ENCODE assay signal across 24 cellular contexts in the genomic region with DNA sequence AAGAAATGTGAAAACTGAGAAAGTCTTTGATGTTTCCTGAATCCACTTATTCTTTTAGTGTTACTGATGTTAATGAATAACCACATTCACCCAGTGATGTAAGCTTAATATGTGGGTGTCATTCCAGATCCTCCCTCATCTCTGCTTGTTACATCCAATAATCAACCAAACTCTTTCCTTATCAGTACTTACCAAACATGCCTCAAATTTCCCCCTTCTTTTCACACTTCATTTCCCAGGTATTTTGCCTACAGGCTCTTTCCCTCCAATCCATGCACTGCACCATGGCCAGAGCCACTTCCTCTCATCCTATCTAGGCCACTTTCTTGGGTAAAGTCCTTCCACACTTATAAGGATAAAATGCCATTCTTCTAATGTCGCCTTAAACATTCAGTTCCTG.
DNase-seq lines count a peak whose midpoint lies in the region; ATAC-seq, FAIRE-seq and TF ChIP-seq lines count a peak whose summit lies in the region.
"Had no signal": no experiment of that assay in that cellular context is flagged by ENCODE, and none has a peak within 500 bp of the region (broad histone marks: within the 10 kb centered on the region; RNA-seq: fewer than 3 reads in every experiment).

No MANE protein-coding gene starts in this region.

- H3K27me3 ChIP-seq in trophoblast cell (ENCODE audit: insufficient read depth, low read length) (no peaks in the 10 kb centered on the region), WERI-Rb-1 (ENCODE audit: insufficient read depth, low read depth, severe bottlenecking) (no peaks in the 10 kb centered on the region)
- H3K27me3 ChIP-seq: BE2C; BLaER1 treated with 17β-estradiol and CSF1 and Interleukin-3, amounts not matched to agents 10 nM and 100 nM had no signal

- H3K4me3 Mint-ChIP-seq in activated CD8-positive, alpha-beta T cell treated with anti-CD3 and anti-CD28 coated beads for 36 hours, result no peak overlapping the region
- H3K4me3 Mint-ChIP-seq: CD14-positive monocyte; CD4-positive, alpha-beta T cell; CD8-positive, alpha-beta memory T cell had no signal

- no peak overlapping the region for H2BK5ac ChIP-seq in trophoblast cell (ENCODE audit: low read depth, low read length, poor library complexity)

- H2AFZ ChIP-seq in trophoblast cell (ENCODE audit: insufficient read depth, low read length, poor library complexity), result no peak overlapping the region

- DNase-seq in A549 (ENCODE audit: low read depth in 1 of 2, low spot score in 1 of 2) (peak; percentile 25 to 80), SW480 (ENCODE audit: low spot score) (peak; percentile 21), kidney tubule cell (ENCODE audit: low spot score) (peak; percentile 33), trophoblast cell (peak in 1 of 2 donors; percentile 2), WERI-Rb-1 (no peak)
- no peak for DNase-seq in activated CD8-positive, alpha-beta T cell treated with anti-CD3 and anti-CD28 coated beads for 36 hours
- DNase-seq: ACHN; AML-193; BE2C; Calu3; CD4-positive, alpha-beta T cell; CD8-positive, alpha-beta memory T cell; DMS53; DMS79 treated with DMSO at 0.1 percent for 48 hours; GOT3; H7; HCEC 1CT had no signal

- H3K18ac ChIP-seq in trophoblast cell (ENCODE audit: low read length), result no peak overlapping the region

- whole genome bisulfite sequencing in A549 (ENCODE audit: missing lambda C conversion rate), result 5% methylated on average over 1 of the region's 1 CpG
- no CpG with 5 or more reads among the region's 1 CpG for WGBS in trophoblast cell (ENCODE audit: extremely low coverage, insufficient coverage, insufficient read length)

- no peak for TF ChIP-seq RAD21 in A549 (conservative IDR thresholded peaks at IDR 0.05 in 1 of 2, IDR thresholded peaks at IDR 0.05 in 1 of 2)

- no peak overlapping the region for H2BK12ac ChIP-seq in trophoblast cell (ENCODE audit: low read length)

- no peak overlapping the region for H2AK5ac ChIP-seq in trophoblast cell (ENCODE audit: low read length)

- H2BK120ac ChIP-seq in trophoblast cell (ENCODE audit: insufficient read depth, low read length, poor library complexity), result no peak overlapping the region

- H3K9ac ChIP-seq in trophoblast cell (ENCODE audit: low read length), result no peak overlapping the region
- H3K9ac ChIP-seq: BLaER1 treated with 17β-estradiol and CSF1 and Interleukin-3, amounts not matched to agents 10 nM and 100 nM had no signal

- H4K12ac ChIP-seq in trophoblast cell (ENCODE audit: low read depth, low read length), result no peak overlapping the region

- TF ChIP-seq EP300 in A549 (IDR thresholded peaks at IDR 0.05), result peak; percentile 41 to 73; a peak in 2 of 5 replicates

- POLR2A ChIA-PET in A549 (lab: Yijun Ruan, JAX), result no interaction called here
- POLR2A ChIA-PET in activated CD8-positive, alpha-beta T cell treated with anti-CD3 and anti-CD28 coated beads for 36 hours (lab: Charles Lee), result no interaction called here

- no peak overlapping the region for H4K91ac ChIP-seq in trophoblast cell (ENCODE audit: low read depth, low read length)

- no peak overlapping the region for H3K14ac ChIP-seq in trophoblast cell (ENCODE audit: low read length)

- H3K4me3 ChIP-seq in A549 (no peak overlapping the region), trophoblast cell (ENCODE audit: low read depth, low read length) (no peak overlapping the region), WERI-Rb-1 (ENCODE audit: low read depth, low read length) (no peak overlapping the region)
- H3K4me3 ChIP-seq: BLaER1 treated with 17β-estradiol and CSF1 and Interleukin-3, amounts not matched to agents 10 nM and 100 nM had no signal

- H4K8ac ChIP-seq in trophoblast cell (ENCODE audit: low read depth, low read length), result no peak overlapping the region

- H3K36me3 ChIP-seq in trophoblast cell (ENCODE audit: control insufficient read depth in 1 of 2, insufficient read depth in 2 of 2, low read length in 2 of 2), result no peaks in the 10 kb centered on the region
- H3K36me3 ChIP-seq in WERI-Rb-1, result no peaks in the 10 kb centered on the region
- H3K36me3 ChIP-seq: BE2C; BLaER1 treated with 17β-estradiol and CSF1 and Interleukin-3, amounts not matched to agents 10 nM and 100 nM had no signal

- no peak for TF ChIP-seq CTCF in A549 (IDR thresholded peaks at IDR 0.05)
- no peak for TF ChIP-seq CTCF in activated CD8-positive, alpha-beta T cell treated with anti-CD3 and anti-CD28 coated beads for 36 hours (IDR thresholded peaks at IDR 0.05)
- no peak for TF ChIP-seq CTCF in WERI-Rb-1 (IDR thresholded peaks at IDR 0.05; ENCODE audit: low read depth, low read length)

- no peaks in the 10 kb centered on the region for H3K9me3 Mint-ChIP-seq in activated CD8-positive, alpha-beta T cell treated with anti-CD3 and anti-CD28 coated beads for 36 hours

- H3K27ac Mint-ChIP-seq in activated CD8-positive, alpha-beta T cell treated with anti-CD3 and anti-CD28 coated beads for 36 hours, result no peak overlapping the region
- H3K27ac Mint-ChIP-seq: CD14-positive monocyte; CD4-positive, alpha-beta T cell had no signal

- peaks cover 4% of the 10 kb centered on the region for H3K4me1 Mint-ChIP-seq in activated CD8-positive, alpha-beta T cell treated with anti-CD3 and anti-CD28 coated beads for 36 hours (ENCODE audit: low read depth)
- H3K4me1 Mint-ChIP-seq: CD14-positive monocyte; CD8-positive, alpha-beta memory T cell had no signal

- intact Hi-C loops in activated CD8-positive, alpha-beta T cell treated with anti-CD3 and anti-CD28 coated beads for 36 hours (cut with micrococcal nuclease), result no loop called here

- peak overlapping the region; percentile 53 for H3K4me2 ChIP-seq in A549
- no peak overlapping the region for H3K4me2 ChIP-seq in trophoblast cell (ENCODE audit: low read length)
- H3K4me2 ChIP-seq: BLaER1 treated with 17β-estradiol and CSF1 and Interleukin-3, amounts not matched to agents 10 nM and 100 nM had no signal

- H3K36me3 Mint-ChIP-seq in activated CD8-positive, alpha-beta T cell treated with anti-CD3 and anti-CD28 coated beads for 36 hours (ENCODE audit: low read depth), result no peaks in the 10 kb centered on the region
- H3K36me3 Mint-ChIP-seq: CD14-positive monocyte had no signal

- CTCF ChIA-PET in A549 (lab: Yijun Ruan, JAX), result no interaction called here
- CTCF ChIA-PET in activated CD8-positive, alpha-beta T cell treated with anti-CD3 and anti-CD28 coated beads for 36 hours (lab: Charles Lee), result no interaction called here

- H3K27me3 Mint-ChIP-seq in activated CD8-positive, alpha-beta T cell treated with anti-CD3 and anti-CD28 coated beads for 36 hours, result peaks cover 23% of the 10 kb centered on the region

- H3K23ac ChIP-seq in trophoblast cell (ENCODE audit: low read length), result peak overlapping the region; percentile 83

- H3K27ac ChIP-seq in A549 (peak overlapping the region; percentile 84 to 92), trophoblast cell (ENCODE audit: low read depth, low read length) (no peak overlapping the region), WERI-Rb-1 (no peak overlapping the region)
- H3K27ac ChIP-seq: 22Rv1; BLaER1 treated with 17β-estradiol and CSF1 and Interleukin-3, amounts not matched to agents 10 nM and 100 nM had no signal

- no peak for FAIRE-seq in A549 (lab: Jason Lieb, UNC)
- FAIRE-seq: A204.1, G401.6, GM12892 had no signal

- H3K9me3 ChIP-seq in A549 (peaks cover 4% of the 10 kb centered on the region; the same call in 1 of the 3 replicates), trophoblast cell (ENCODE audit: insufficient read depth, low read depth, low read length) (no peaks in the 10 kb centered on the region), WERI-Rb-1 (ENCODE audit: severe bottlenecking) (no peaks in the 10 kb centered on the region)
- H3K9me3 ChIP-seq: BE2C; BLaER1 treated with 17β-estradiol and CSF1 and Interleukin-3, amounts not matched to agents 10 nM and 100 nM had no signal

- no peaks in the 10 kb centered on the region for H3K79me2 ChIP-seq in trophoblast cell (ENCODE audit: control insufficient read depth, insufficient read depth, low read length, poor library complexity)

- ATAC-seq in A549 (peak; percentile 77 to 82), HG02759 (IDR thresholded peaks at IDR 0.05; ENCODE audit: unreplicated experiment) (no peak)
- no peak for ATAC-seq in activated CD8-positive, alpha-beta T cell treated with anti-CD3 and anti-CD28 coated beads for 36 hours

- H3K4me1 ChIP-seq in A549, result peaks cover 38% of the 10 kb centered on the region
- H3K4me1 ChIP-seq in trophoblast cell (ENCODE audit: control insufficient read depth in 1 of 2, insufficient read depth in 2 of 2, low read length in 2 of 2), result no peaks in the 10 kb centered on the region
- H3K4me1 ChIP-seq: BE2C had no signal

- no peak overlapping the region for H3K4ac ChIP-seq in trophoblast cell (ENCODE audit: low read depth, low read length)

- no peaks in the 10 kb centered on the region for H3K79me1 ChIP-seq in trophoblast cell (ENCODE audit: low read length)

- no peak for TF ChIP-seq POLR2A in A549 (IDR thresholded peaks at IDR 0.05; ENCODE audit: low read length)

TF ChIP-seq in A549, 52 proteins besides CTCF, POLR2A, EP300 and RAD21 (continues in another document):
- TF ChIP-seq ESRRA (IDR thresholded peaks at IDR 0.05; ENCODE audit: borderline replicate concordance, low read length) (no peak), KDM1A (IDR thresholded peaks at IDR 0.05; ENCODE audit: low read depth) (no peak), CHD2 (IDR thresholded peaks at IDR 0.05; ENCODE audit: low read length, partially characterized antibody) (no peak), ZSCAN20 (CRISPR knock-in tag; IDR thresholded peaks at IDR 0.05) (no peak), EHMT2 (IDR thresholded peaks at IDR 0.05; ENCODE audit: low read depth) (no peak)
- TF ChIP-seq, protein P1, sequence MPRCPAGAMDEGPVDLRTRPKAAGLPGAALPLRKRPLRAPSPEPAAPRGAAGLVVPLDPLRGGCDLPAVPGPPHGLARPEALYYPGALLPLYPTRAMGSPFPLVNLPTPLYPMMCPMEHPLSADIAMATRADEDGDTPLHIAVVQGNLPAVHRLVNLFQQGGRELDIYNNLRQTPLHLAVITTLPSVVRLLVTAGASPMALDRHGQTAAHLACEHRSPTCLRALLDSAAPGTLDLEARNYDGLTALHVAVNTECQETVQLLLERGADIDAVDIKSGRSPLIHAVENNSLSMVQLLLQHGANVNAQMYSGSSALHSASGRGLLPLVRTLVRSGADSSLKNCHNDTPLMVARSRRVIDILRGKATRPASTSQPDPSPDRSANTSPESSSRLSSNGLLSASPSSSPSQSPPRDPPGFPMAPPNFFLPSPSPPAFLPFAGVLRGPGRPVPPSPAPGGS (IDR thresholded peaks at IDR 0.05), result 0 out of 3 replicates have a peak, but pooled peaks have one; percentile 48
- TF ChIP-seq, protein P2, sequence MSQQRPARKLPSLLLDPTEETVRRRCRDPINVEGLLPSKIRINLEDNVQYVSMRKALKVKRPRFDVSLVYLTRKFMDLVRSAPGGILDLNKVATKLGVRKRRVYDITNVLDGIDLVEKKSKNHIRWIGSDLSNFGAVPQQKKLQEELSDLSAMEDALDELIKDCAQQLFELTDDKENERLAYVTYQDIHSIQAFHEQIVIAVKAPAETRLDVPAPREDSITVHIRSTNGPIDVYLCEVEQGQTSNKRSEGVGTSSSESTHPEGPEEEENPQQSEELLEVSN (IDR thresholded peaks at IDR 0.05; ENCODE audit: borderline replicate concordance, low read depth), result no peak

Comparison
In these comparisons a context has a peak if more than half of its experiments do, and no peak if none do; other contexts are left out.
1. ATAC-seq: peak in A549 (2 of 2); none in activated CD8-positive, alpha-beta T cell treated with anti-CD3 and anti-CD28 coated beads for 36 hours (single experiment) and HG02759 (single experiment).
2. DNase-seq: peak in A549 (2 of 2), SW480 (single experiment) and kidney tubule cell (single experiment); none in activated CD8-positive, alpha-beta T cell treated with anti-CD3 and anti-CD28 coated beads for 36 hours (single experiment) and WERI-Rb-1 (single experiment).
3. H3K27ac ChIP-seq: peak in A549 (2 of 2); none in trophoblast cell (single experiment) and WERI-Rb-1 (single experiment).